10 cellular contexts compared by ENCODE assay signal in genomic region chr12:95653761-95654546, GRCh38.
DNase-seq lines count a peak whose midpoint lies in the region; ATAC-seq, FAIRE-seq and TF ChIP-seq lines count a peak whose summit lies in the region.
"Had no signal": no experiment of that assay in that cellular context is flagged by ENCODE, and none has a peak within 500 bp of the region (broad histone marks: within the 10 kb centered on the region; RNA-seq: fewer than 3 reads in every experiment).

No MANE protein-coding gene starts in this region.

- H3K9me3 ChIP-seq in body of pancreas: no peaks in the 10 kb centered on the region

- peaks cover 7% of the 10 kb centered on the region for H3K4me1 ChIP-seq in body of pancreas

- H3K27me3 ChIP-seq in body of pancreas (no peaks in the 10 kb centered on the region), layer of hippocampus (ENCODE audit: control insufficient read depth, insufficient read depth, low read length) (no peaks in the 10 kb centered on the region)

- POLR2A ChIA-PET in AG04449 (lab: Yijun Ruan, JAX): no interaction called here

- TF ChIP-seq POLR2A in body of pancreas (IDR thresholded peaks at IDR 0.05): no peak

- H3K36me3 ChIP-seq in body of pancreas (replicated peaks in 1 of 2; ENCODE audit: insufficient read depth in 1 of 2, low read depth in 2 of 2): no peaks in the 10 kb centered on the region

- TF ChIP-seq CTCF in AG04449 (IDR thresholded peaks at IDR 0.05; ENCODE audit: insufficient read depth, low read length, missing control alignments) (no peak), body of pancreas (IDR thresholded peaks at IDR 0.05) (no peak)

- intact Hi-C loops in body of pancreas (cut with DNase I): no loop called here
- intact Hi-C loops in head of caudate nucleus (cut with DNase I): no loop called here

- H3K27ac ChIP-seq in body of pancreas (peak overlapping the region in 3 of 4 donors; percentile 26 to 56 (median 41)), layer of hippocampus (ENCODE audit: low read depth, low read length) (peak overlapping the region; percentile 16)

- DNase-seq in AG04449 (ENCODE audit: low read depth, low spot score) (peak; percentile 91), HTR-8/SVneo (ENCODE audit: insufficient read length, low spot score) (peak; percentile 50), body of pancreas (peak in 2 of 4 donors; percentile 33 to 41), NCI-H2196 (lab: John Stamatoyannopoulos, UW; ENCODE audit: unreplicated experiment) (no peak), head of caudate nucleus (no peak)
- DNase-seq: hippocampal formation, NCI-H2081 had no signal

- 52 to 60% methylated on average over 9 of the region's 9 CpGs for WGBS in body of pancreas, 2 donors

- ATAC-seq in body of pancreas (peak; percentile 73), HG03378 (IDR thresholded peaks at IDR 0.05; ENCODE audit: unreplicated experiment) (no peak), HG02981 (IDR thresholded peaks at IDR 0.05; ENCODE audit: unreplicated experiment) (no peak)

- no peak overlapping the region for H3K4me3 ChIP-seq in AG04449 (ENCODE audit: low read depth, low read length)
- H3K4me3 ChIP-seq in body of pancreas: no peak overlapping the region

- no peak for FAIRE-seq in HTR-8/SVneo (lab: Jason Lieb, UNC)

- CTCF ChIA-PET in AG04449 (lab: Yijun Ruan, JAX): no interaction called here

Comparison
In these comparisons a context has a peak if more than half of its experiments do, and no peak if none do; other contexts are left out.
1. DNase-seq: peak in AG04449 (single experiment) and HTR-8/SVneo (single experiment); none in NCI-H2196 (single experiment) and head of caudate nucleus (0 of 42).